ENCODE assay signal across 28 cellular contexts in the genomic region with DNA sequence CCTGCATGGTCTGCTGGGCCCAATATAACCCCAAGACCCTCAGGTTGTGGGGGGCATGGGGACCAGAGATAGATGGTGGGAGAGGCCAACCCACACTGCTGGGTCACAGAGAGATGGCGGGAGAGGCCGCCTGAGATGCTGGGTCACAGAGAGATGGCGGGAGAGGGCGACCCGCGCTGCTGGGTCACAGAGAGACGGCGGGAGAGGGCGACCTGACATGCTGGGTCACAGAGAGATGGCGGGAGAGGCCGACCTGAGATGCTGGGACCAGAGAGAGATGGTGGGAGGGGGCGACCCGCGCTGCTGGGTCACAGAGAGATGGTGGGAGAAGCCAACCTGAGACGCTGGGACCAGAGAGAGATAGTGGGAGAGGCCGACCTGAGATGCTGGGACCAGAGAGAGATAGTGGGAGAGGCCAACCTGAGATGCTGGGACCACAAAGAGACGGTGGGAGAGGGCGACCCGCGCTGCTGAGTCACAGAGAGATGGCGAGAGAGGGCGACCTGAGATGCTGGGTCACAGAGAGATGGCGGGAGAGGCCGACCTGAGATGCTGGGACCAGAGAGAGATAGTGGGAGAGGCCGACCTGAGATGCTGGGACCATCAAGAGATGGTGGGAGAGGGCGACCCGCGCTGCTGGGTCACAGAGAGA.
"Had no signal": no experiment of that assay in that cellular context is flagged by ENCODE, and none has a peak within 500 bp of the region (broad histone marks: within the 10 kb centered on the region; RNA-seq: fewer than 3 reads in every experiment).

No MANE protein-coding gene starts in this region.

- H3K4me1 Mint-ChIP-seq: stimulated activated memory B cell treated with anti-CD40 and anti-IgM and Interleukin-4, amounts not matched to agents 10 μg/mL and 1 μg/mL and 100 μg/mL, for 72 hours had no signal

- H3K27ac Mint-ChIP-seq: dendritic cell treated with granulocyte-macrophage colony-stimulating factor and Interleukin-4, amounts not matched to agents 40 ng/mL and 50 ng/mL, for 4 days; endodermal cell; naive thymus-derived CD4-positive, alpha-beta T cell; stimulated activated memory B cell treated with anti-CD40 and anti-IgM and Interleukin-4, amounts not matched to agents 10 μg/mL and 1 μg/mL and 100 μg/mL, for 72 hours had no signal

- H3K79me2 ChIP-seq: parathyroid adenoma had no signal

- ATAC-seq: naive thymus-derived CD4-positive, alpha-beta T cell; stimulated activated memory B cell treated with anti-CD40 and anti-IgM and Interleukin-4, amounts not matched to agents 10 μg/mL and 1 μg/mL and 100 μg/mL, for 72 hours; stimulated activated naive CD8-positive, alpha-beta T cell treated with anti-CD3 and anti-CD28 coated beads, Interleukin-15, Interleukin-2, amounts not matched to agents 100 U/mL and 50 U/mL, for 24 hours had no signal

- H3K27me3 Mint-ChIP-seq: progenitor cell of endocrine pancreas had no signal

- H3K4me3 Mint-ChIP-seq: dendritic cell treated with granulocyte-macrophage colony-stimulating factor and Interleukin-4, amounts not matched to agents 40 ng/mL and 50 ng/mL, for 4 days; endodermal cell; immature natural killer cell; naive thymus-derived CD4-positive, alpha-beta T cell; stimulated activated memory B cell treated with anti-CD40 and anti-IgM and Interleukin-4, amounts not matched to agents 10 μg/mL and 1 μg/mL and 100 μg/mL, for 72 hours had no signal

- H3K9ac ChIP-seq: parathyroid adenoma had no signal

- H3K27ac ChIP-seq: colonic mucosa, esophagus squamous epithelium, parathyroid adenoma, right atrium auricular region, sigmoid colon, testis, tibial artery, upper lobe of left lung had no signal

- H3K36me3 ChIP-seq: colonic mucosa, esophagus squamous epithelium, right atrium auricular region, sigmoid colon, tibial artery, upper lobe of left lung had no signal

- FAIRE-seq: endothelial cell of umbilical vein, urothelium cell line had no signal

- H3K4me3 ChIP-seq: colonic mucosa, esophagus squamous epithelium, right atrium auricular region, sigmoid colon, testis, tibial artery, upper lobe of left lung had no signal

- H3K36me3 Mint-ChIP-seq: immature natural killer cell; naive thymus-derived CD4-positive, alpha-beta T cell; stimulated activated memory B cell treated with anti-CD40 and anti-IgM and Interleukin-4, amounts not matched to agents 10 μg/mL and 1 μg/mL and 100 μg/mL, for 72 hours had no signal

- H2AFZ ChIP-seq: parathyroid adenoma had no signal

- H3K4me1 ChIP-seq: parathyroid adenoma, testis had no signal

- H3K27me3 ChIP-seq: colonic mucosa, right atrium auricular region, sigmoid colon, testis, upper lobe of left lung had no signal

- H3K9me3 Mint-ChIP-seq: dendritic cell treated with granulocyte-macrophage colony-stimulating factor and Interleukin-4, amounts not matched to agents 40 ng/mL and 50 ng/mL, for 4 days; endodermal cell; immature natural killer cell; naive thymus-derived CD4-positive, alpha-beta T cell; stimulated activated memory B cell treated with anti-CD40 and anti-IgM and Interleukin-4, amounts not matched to agents 10 μg/mL and 1 μg/mL and 100 μg/mL, for 72 hours had no signal

- H3K9me3 ChIP-seq: colonic mucosa, esophagus squamous epithelium, right atrium auricular region, sigmoid colon, testis, tibial artery, upper lobe of left lung had no signal

- DNase-seq: caudate nucleus; colonic mucosa; effector CD8-positive, alpha-beta T cell; esophagus squamous epithelium; foreskin melanocyte; glutamatergic neuron; hypothalamus; immature natural killer cell; islet precursor cell; mesendoderm; midbrain; naive thymus-derived CD4-positive, alpha-beta T cell; sigmoid colon; stimulated activated CD4-positive, alpha-beta T cell treated with anti-CD3 and anti-CD28 coated beads, Interleukin-2, amount 100 ng/mL, for 24 hours; stimulated activated CD4-positive, alpha-beta T cell treated with anti-CD3 and anti-CD28 coated beads, Interleukin-4, amount 100 ng/mL, for 24 hours; stimulated activated naive CD8-positive, alpha-beta T cell treated with anti-CD3 and anti-CD28 coated beads, Interleukin-15, Interleukin-2, amounts not matched to agents 100 U/mL and 50 U/mL, for 24 hours; substantia nigra; testis; tibial artery had no signal
